1 cellular context compared by ENCODE assay signal in the genomic region with DNA sequence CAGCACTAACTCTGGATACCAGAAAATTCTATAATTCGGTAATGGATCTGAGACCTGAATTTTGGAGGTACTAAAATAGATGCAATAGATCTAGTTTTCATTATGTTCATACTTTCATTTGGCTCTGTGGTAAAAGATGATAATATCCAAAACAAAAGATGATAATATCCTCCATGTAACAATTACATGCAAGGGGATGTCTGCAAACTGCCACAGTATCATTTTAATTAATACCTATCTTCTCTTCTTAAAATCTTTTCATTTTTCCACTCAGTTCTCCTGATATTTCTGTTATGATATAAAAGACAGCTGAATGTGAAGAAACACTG.
TF ChIP-seq lines count a peak whose summit lies in the region.

No MANE protein-coding gene starts in this region.

TF ChIP-seq in H1, 55 proteins besides CTCF, POLR2A, EP300 and RAD21:
- TF ChIP-seq, protein P1, sequence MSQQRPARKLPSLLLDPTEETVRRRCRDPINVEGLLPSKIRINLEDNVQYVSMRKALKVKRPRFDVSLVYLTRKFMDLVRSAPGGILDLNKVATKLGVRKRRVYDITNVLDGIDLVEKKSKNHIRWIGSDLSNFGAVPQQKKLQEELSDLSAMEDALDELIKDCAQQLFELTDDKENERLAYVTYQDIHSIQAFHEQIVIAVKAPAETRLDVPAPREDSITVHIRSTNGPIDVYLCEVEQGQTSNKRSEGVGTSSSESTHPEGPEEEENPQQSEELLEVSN (IDR thresholded peaks at IDR 0.05): no peak
- no peak for TF ChIP-seq KDM1A (IDR thresholded peaks at IDR 0.05; ENCODE audit: borderline replicate concordance, low read length)
- TF ChIP-seq RXRA (IDR thresholded peaks at IDR 0.05; ENCODE audit: insufficient read depth, low read depth, low read length): no peak
- no peak for TF ChIP-seq EGR1 (IDR thresholded peaks at IDR 0.05; ENCODE audit: borderline replicate concordance, low read depth, low read length)
- TF ChIP-seq, protein P2, sequence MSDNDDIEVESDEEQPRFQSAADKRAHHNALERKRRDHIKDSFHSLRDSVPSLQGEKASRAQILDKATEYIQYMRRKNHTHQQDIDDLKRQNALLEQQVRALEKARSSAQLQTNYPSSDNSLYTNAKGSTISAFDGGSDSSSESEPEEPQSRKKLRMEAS (IDR thresholded peaks at IDR 0.05): no peak
- no peak for TF ChIP-seq CEBPB (IDR thresholded peaks at IDR 0.05; ENCODE audit: low read depth, low read length)
- TF ChIP-seq YY1 (IDR thresholded peaks at IDR 0.05; ENCODE audit: low read depth, low read length): no peak
TF ChIP-seq in H1: peak in this region for 0.
